ENCODE assay signal across 14 cellular contexts in genomic region chr2:127342101-127342500, GRCh38. TPM values are rescaled to one million over a fixed set of nuclear protein-coding genes. Genes with fewer than 3 reads are reported as not detected.
DNase-seq lines count a peak whose midpoint lies in the region; ATAC-seq, FAIRE-seq and TF ChIP-seq lines count a peak whose summit lies in the region.
"Had no signal": no experiment of that assay in that cellular context is flagged by ENCODE, and none has a peak within 500 bp of the region (broad histone marks: within the 10 kb centered on the region; RNA-seq: fewer than 3 reads in every experiment).

No MANE protein-coding gene starts in this region.

- no peak overlapping the region for H3K4me3 ChIP-seq in astrocyte (ENCODE audit: insufficient read depth, low read depth, low read length)
- no peak overlapping the region for H3K4me3 ChIP-seq in Caco-2 (ENCODE audit: low read depth, low read length)
- H3K4me3 ChIP-seq: BLaER1, Peyer's patch, right atrium auricular region had no signal

- H2AFZ ChIP-seq in astrocyte (ENCODE audit: low read depth, low read length) = no peak overlapping the region

- DNase-seq in astrocyte (ENCODE audit: low read depth) (no peak), Caco-2 (no peak), posterior vena cava (ENCODE audit: low spot score) (no peak), foreskin keratinocyte (no peak)
- DNase-seq in stimulated activated CD4-positive, alpha-beta T cell treated with anti-CD3 and anti-CD28 coated beads, Interleukin-12 subunit alpha, Interleukin-12 subunit beta, amount 100 ng/mL, for 4 hours = no peak
- DNase-seq: NCI-H2171 treated with DMSO at 0.1 percent for 48 hours, Peyer's patch, T-helper 9 cell had no signal

- no peaks in the 10 kb centered on the region for H3K36me3 ChIP-seq in astrocyte (ENCODE audit: insufficient read depth, low read length)
- no peaks in the 10 kb centered on the region for H3K36me3 ChIP-seq in Caco-2 (ENCODE audit: control insufficient read depth, insufficient read depth, low read length)
- H3K36me3 ChIP-seq: right atrium auricular region had no signal

- H3K4me1 ChIP-seq in astrocyte (ENCODE audit: insufficient read depth, low read length) = no peaks in the 10 kb centered on the region
- H3K4me1 ChIP-seq in Caco-2 = no peaks in the 10 kb centered on the region
- peaks cover 4% of the 10 kb centered on the region for H3K4me1 ChIP-seq in foreskin keratinocyte
- H3K4me1 ChIP-seq: BLaER1, Peyer's patch, right atrium auricular region had no signal

- peaks cover 16% of the 10 kb centered on the region for H3K4me1 Mint-ChIP-seq in astrocyte (ENCODE audit: low read depth, unreplicated experiment)
- no peaks in the 10 kb centered on the region for H3K4me1 Mint-ChIP-seq in Caco-2 (ENCODE audit: low read depth, unreplicated experiment)

- H3K4me3 Mint-ChIP-seq in astrocyte (ENCODE audit: unreplicated experiment) (peak overlapping the region; percentile 3), Caco-2 (ENCODE audit: unreplicated experiment) (no peak overlapping the region)

- H3K27ac ChIP-seq in astrocyte (ENCODE audit: low read depth, low read length) (no peak overlapping the region), foreskin keratinocyte (no peak overlapping the region)
- H3K27ac ChIP-seq: BLaER1, Peyer's patch, right atrium auricular region had no signal

- H4K20me1 ChIP-seq in astrocyte (ENCODE audit: insufficient read depth, low read length) = peaks cover 44% of the 10 kb centered on the region

- no peak for FAIRE-seq in astrocyte (lab: Jason Lieb, UNC)

- H3K27me3 ChIP-seq in astrocyte (ENCODE audit: insufficient read depth, low read length) (no peaks in the 10 kb centered on the region), Caco-2 (replicated peaks; ENCODE audit: control insufficient read depth, insufficient read depth, low read length) (no peaks in the 10 kb centered on the region), foreskin keratinocyte (no peaks in the 10 kb centered on the region)
- H3K27me3 ChIP-seq: BLaER1, Peyer's patch, right atrium auricular region had no signal

- peaks cover 46% of the 10 kb centered on the region for H3K79me2 ChIP-seq in astrocyte (ENCODE audit: insufficient read depth, low read length)

- CTCF ChIA-PET in Caco-2 (lab: Charles Lee) = no interaction called here

- H3K27ac Mint-ChIP-seq in astrocyte (ENCODE audit: unreplicated experiment) (no peak overlapping the region), Caco-2 (ENCODE audit: unreplicated experiment) (no peak overlapping the region)

- no peak overlapping the region for H3K9ac ChIP-seq in astrocyte (ENCODE audit: low read length)
- H3K9ac ChIP-seq: BLaER1 had no signal

- POLR2A ChIA-PET in Caco-2 (lab: Charles Lee) = no interaction called here

- no peak overlapping the region for H3K4me2 ChIP-seq in astrocyte (ENCODE audit: low read length)
- H3K4me2 ChIP-seq: BLaER1 had no signal

- TF ChIP-seq CTCF in astrocyte (IDR thresholded peaks at IDR 0.05; ENCODE audit: insufficient read depth, low read depth, low read length) (no peak), Caco-2 (IDR thresholded peaks at IDR 0.05; ENCODE audit: insufficient read depth in 1 of 2, low read depth in 1 of 2, low read length in 1 of 2, severe bottlenecking in 1 of 2, unreplicated experiment in 1 of 2) (no peak), foreskin keratinocyte (conservative IDR thresholded peaks at IDR 0.05) (no peak)

- ATAC-seq in GM18498 (IDR thresholded peaks at IDR 0.05; ENCODE audit: unreplicated experiment) (peak; percentile 78), GM21576 (IDR thresholded peaks at IDR 0.05; ENCODE audit: unreplicated experiment) (peak; percentile 95), HG03442 (IDR thresholded peaks at IDR 0.05; ENCODE audit: unreplicated experiment) (peak; percentile 94), foreskin keratinocyte (no peak)
- ATAC-seq: activated naive CD4-positive, alpha-beta T cell treated with anti-CD3 and anti-CD28 coated beads, Interleukin-2, amount 50 U/mL, for 72 hours had no signal

- H3K27me3 Mint-ChIP-seq in astrocyte (ENCODE audit: low read depth, unreplicated experiment) (no peaks in the 10 kb centered on the region), Caco-2 (ENCODE audit: insufficient read depth, unreplicated experiment) (no peaks in the 10 kb centered on the region)

- no peaks in the 10 kb centered on the region for H3K9me3 ChIP-seq in astrocyte (ENCODE audit: insufficient read depth, low read depth, low read length)
- H3K9me3 ChIP-seq in Caco-2 = no peaks in the 10 kb centered on the region
- H3K9me3 ChIP-seq: Peyer's patch, right atrium auricular region had no signal

- BruUV-seq in Caco-2 (replicated peaks; lab: Mats Ljungman, UMichigan) = no TSS peak

- intact Hi-C loops in Caco-2 (cut with micrococcal nuclease; ENCODE audit: unreplicated experiment) = no loop called here
- intact Hi-C loops in posterior vena cava (cut with DNase I) = no loop called here

- H3K36me3 Mint-ChIP-seq in astrocyte (ENCODE audit: low read depth, unreplicated experiment) (peaks cover 13% of the 10 kb centered on the region), Caco-2 (ENCODE audit: insufficient read depth, unreplicated experiment) (peaks cover 12% of the 10 kb centered on the region)
- H3K36me3 Mint-ChIP-seq: activated naive CD4-positive, alpha-beta T cell treated with anti-CD3 and anti-CD28 coated beads, Interleukin-2, amount 50 U/mL, for 72 hours had no signal

- H3K9me3 Mint-ChIP-seq in astrocyte (ENCODE audit: unreplicated experiment) (no peaks in the 10 kb centered on the region), Caco-2 (ENCODE audit: unreplicated experiment) (no peaks in the 10 kb centered on the region)
- H3K9me3 Mint-ChIP-seq: activated naive CD4-positive, alpha-beta T cell treated with anti-CD3 and anti-CD28 coated beads, Interleukin-2, amount 50 U/mL, for 72 hours had no signal

RNA-seq across cellular contexts. Expression of gene MAP3K2, which starts 45.7 kb away (rescaled TPM):
- 62.2 and 71.2 TPM in 2 replicates for total RNA-seq in astrocyte
- 35.0 and 38.7 TPM in 2 replicates for total RNA-seq in Caco-2 (2022)
- total RNA-seq in posterior vena cava = 10 to 100 TPM; 63.9 to 68.5 TPM
- total RNA-seq in foreskin keratinocyte = 27.4 and 30.4 TPM in 2 replicates
- polyA plus RNA-seq in foreskin keratinocyte = 2.0 and 2.3 TPM in 2 replicates

RNA-seq across cellular contexts. Expression of gene ERCC3, which starts 48.2 kb away (rescaled TPM):
- total RNA-seq in astrocyte (33.1 and 34.8 TPM in 2 replicates), Caco-2 (2022) (50.5 and 52.5 TPM in 2 replicates), posterior vena cava (10 to 100 TPM; 28.2 to 30.3 TPM), foreskin keratinocyte (42.8 and 45.7 TPM in 2 replicates)
- 26.1 and 30.7 TPM in 2 replicates for polyA plus RNA-seq in foreskin keratinocyte
